8 cellular contexts compared by ENCODE assay signal in the genomic region with DNA sequence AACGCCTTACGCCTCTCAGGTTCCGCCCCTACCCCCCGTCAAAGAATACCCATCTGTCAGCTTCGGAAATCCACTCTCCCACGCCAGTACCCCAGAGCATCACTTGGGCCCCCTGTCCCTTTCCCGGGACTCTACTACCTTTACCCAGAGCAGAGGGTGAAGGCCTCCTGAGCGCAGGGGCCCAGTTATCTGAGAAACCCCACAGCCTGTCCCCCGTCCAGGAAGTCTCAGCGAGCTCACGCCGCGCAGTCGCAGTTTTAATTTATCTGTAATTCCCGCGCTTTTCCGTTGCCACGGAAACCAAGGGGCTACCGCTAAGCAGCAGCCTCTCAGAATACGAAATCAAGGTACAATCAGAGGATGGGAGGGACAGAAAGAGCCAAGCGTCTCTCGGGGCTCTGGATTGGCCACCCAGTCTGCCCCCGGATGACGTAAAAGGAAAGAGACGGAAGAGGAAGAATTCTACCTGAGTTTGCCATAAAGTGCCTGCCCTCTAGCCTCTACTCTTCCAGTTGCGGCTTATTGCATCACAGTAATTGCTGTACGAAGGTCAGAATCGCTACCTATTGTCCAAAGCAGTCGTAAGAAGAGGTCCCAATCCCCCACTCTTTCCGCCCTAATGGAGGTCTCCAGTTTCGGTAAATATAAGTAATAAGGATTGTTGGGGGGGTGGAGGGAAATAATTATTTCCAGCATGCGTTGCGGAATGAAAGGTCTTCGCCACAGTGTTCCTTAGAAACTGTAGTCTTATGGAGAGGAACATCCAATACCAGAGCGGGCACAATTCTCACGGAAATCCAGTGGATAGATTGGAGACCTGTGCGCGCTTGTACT. TPM values are rescaled to one million over a fixed set of nuclear protein-coding genes. Genes with fewer than 3 reads are reported as not detected.
DNase-seq lines count a peak whose midpoint lies in the region; ATAC-seq, FAIRE-seq and TF ChIP-seq lines count a peak whose summit lies in the region.

A gene (minus strand): TSS at position 232 of the 834 bp plus-strand sequence. CDS start 1,268 bp downstream, outside the sequence.

- H3K9me2 ChIP-seq in OCI-LY1 (ENCODE audit: low read depth, low read length) = no peaks in the 10 kb centered on the region

- no peak within 1 kb of the TSS for H2AFZ ChIP-seq in OCI-LY1 (ENCODE audit: low read length)
- H2AFZ ChIP-seq in endothelial cell of umbilical vein (ENCODE audit: low read depth, low read length) = peak within 1 kb of the TSS; percentile 79

- H3K27me3 ChIP-seq in HUES64 (ENCODE audit: insufficient read depth, low read length) = no peaks in the 10 kb centered on the region
- H3K27me3 ChIP-seq in OCI-LY1 (ENCODE audit: insufficient read depth, low read length) = no peaks in the 10 kb centered on the region
- H3K27me3 ChIP-seq in endothelial cell of umbilical vein (ENCODE audit: control insufficient read depth in 2 of 2, insufficient read depth in 2 of 2, low read length in 2 of 2) = no peaks in the 10 kb centered on the region

- DNase-seq in Calu3 = peak; percentile 98
- peak; percentile 91 for DNase-seq in activated CD8-positive, alpha-beta memory T cell treated with anti-CD3 and anti-CD28 coated beads, Interleukin-2, amount 50 U/mL, for 4 hours
- peak; percentile 98 for DNase-seq in endothelial cell of umbilical vein (ENCODE audit: low read depth, low spot score)
- DNase-seq in midbrain (lab: John Stamatoyannopoulos, UW) = peak; percentile 95
- peak; percentile 84 to 88 for DNase-seq in stimulated activated CD8-positive, alpha-beta memory T cell treated with anti-CD3 and anti-CD28 coated beads, Interleukin-2, amount 100 ng/mL, for 1 hour (ENCODE audit: low read depth in 2 of 2)

- CTCF ChIA-PET in Calu3 (lab: Charles Lee) (interaction anchor here (0.6 to 1.2 kb wide), 8 partner anchors 10 to 1708 kb away, joined by 3 to 16 read pairs (median 6); a partner anchor contains a TSS), endothelial cell of umbilical vein (lab: Charles Lee) (interaction anchor here (1.2 to 2.6 kb wide), 3 partner anchors 9 to 101 kb away, joined by 3 to 10 read pairs (median 4); no protein-coding TSS in a partner anchor)

- H3K4me1 Mint-ChIP-seq in Calu3 (ENCODE audit: low read depth, unreplicated experiment) = peaks cover 51% of the 10 kb centered on the region

- intact Hi-C loops in Calu3 (cut with micrococcal nuclease; ENCODE audit: unreplicated experiment) (no loop called here), endothelial cell of umbilical vein (cut with micrococcal nuclease) (loop anchor here (1.0 to 2.0 kb wide), 4 partner anchors 45 to 190 kb away; a partner anchor contains a TSS)

- H3K79me2 ChIP-seq in OCI-LY1 (ENCODE audit: insufficient read depth, low read length) (peaks cover 10% of the 10 kb centered on the region; the same call in 1 of the 2 replicates), endothelial cell of umbilical vein (ENCODE audit: control insufficient read depth, insufficient read depth, low read length) (peaks cover 9% of the 10 kb centered on the region)

- H3K9me3 Mint-ChIP-seq in Calu3 (ENCODE audit: low read depth, unreplicated experiment) = no peaks in the 10 kb centered on the region

- peak within 1 kb of the TSS; percentile 80 for H3K27ac ChIP-seq in HUES64 (ENCODE audit: low read depth, low read length)
- H3K27ac ChIP-seq in OCI-LY1 (ENCODE audit: low read depth, low read length, poor library complexity, severe bottlenecking) = peak within 1 kb of the TSS; percentile 62
- peak within 1 kb of the TSS; percentile 67 for H3K27ac ChIP-seq in endothelial cell of umbilical vein (ENCODE audit: insufficient read depth, low read depth, low read length)

- H3K27ac Mint-ChIP-seq in Calu3 (ENCODE audit: unreplicated experiment) = peak within 1 kb of the TSS; percentile 99

- H3K4me3 ChIP-seq in HUES64 (ENCODE audit: low read length) (peak within 1 kb of the TSS; percentile 85), OCI-LY1 (ENCODE audit: low read depth, low read length, poor library complexity, severe bottlenecking) (peak within 1 kb of the TSS; percentile 90), endothelial cell of umbilical vein (replicated peaks in 1 of 3; ENCODE audit: insufficient read depth in 1 of 3, low read depth in 1 of 3, low read length in 3 of 3) (peak within 1 kb of the TSS; percentile 64 to 92 (median 86))

- H3K9me1 ChIP-seq in endothelial cell of umbilical vein (replicated peaks; ENCODE audit: control insufficient read depth, extremely low read depth, insufficient read depth, low read length) = no peaks in the 10 kb centered on the region

- H3K9ac ChIP-seq in HUES64 (ENCODE audit: low read depth, low read length) (peak within 1 kb of the TSS; percentile 83), OCI-LY1 (ENCODE audit: low read length) (peak within 1 kb of the TSS; percentile 94), endothelial cell of umbilical vein (replicated peaks; ENCODE audit: extremely low read depth, insufficient read depth, low read length) (peak within 1 kb of the TSS; percentile 81)

- H3K4me3 Mint-ChIP-seq in Calu3 (ENCODE audit: low read depth, unreplicated experiment) = peak within 1 kb of the TSS; percentile 97

- BruUV-seq in Calu3 (replicated peaks; lab: Mats Ljungman, UMichigan) (no TSS peak), endothelial cell of umbilical vein (replicated peaks; lab: Mats Ljungman, UMichigan) (no TSS peak)

- peak; percentile 100 for FAIRE-seq in endothelial cell of umbilical vein (lab: Jason Lieb, UNC)

- dilution Hi-C loops in endothelial cell of umbilical vein (cut with MboI; ENCODE audit: extremely low pct_ligation_motif_present, low sequenced_read_pairs) = no loop called here

- H3K4me2 ChIP-seq in OCI-LY1 (ENCODE audit: low read length) = peak within 1 kb of the TSS; percentile 92
- H3K4me2 ChIP-seq in endothelial cell of umbilical vein (ENCODE audit: insufficient read depth, low read length) = peak within 1 kb of the TSS; percentile 83

- TF ChIP-seq POLR2A in endothelial cell of umbilical vein (IDR thresholded peaks at IDR 0.05; ENCODE audit: low read depth, low read length) = peak; percentile 69

- no peak for TF ChIP-seq CTCF in Calu3 (IDR thresholded peaks at IDR 0.05; ENCODE audit: unreplicated experiment)
- TF ChIP-seq CTCF in OCI-LY1 (IDR thresholded peaks at IDR 0.05; ENCODE audit: low read length) = no peak
- TF ChIP-seq CTCF in endothelial cell of umbilical vein (IDR thresholded peaks at IDR 0.05; ENCODE audit: extremely low read depth in 1 of 2, insufficient read depth in 1 of 2, low read depth in 1 of 2, low read length in 2 of 2) = no peak

- POLR2A ChIA-PET in endothelial cell of umbilical vein (lab: Charles Lee) = no interaction called here

- no peaks in the 10 kb centered on the region for H3K27me3 Mint-ChIP-seq in Calu3 (ENCODE audit: unreplicated experiment)

- peaks cover 70% of the 10 kb centered on the region for H3K36me3 Mint-ChIP-seq in Calu3 (ENCODE audit: insufficient read depth, unreplicated experiment)

- no peaks in the 10 kb centered on the region for H3F3A ChIP-seq in OCI-LY1 (ENCODE audit: insufficient read depth, low read length)

- peak; percentile 90 for ATAC-seq in GM21447 (IDR thresholded peaks at IDR 0.05; ENCODE audit: unreplicated experiment)

- H4K20me1 ChIP-seq in OCI-LY1 (ENCODE audit: insufficient read depth, low read length) (no peaks in the 10 kb centered on the region), endothelial cell of umbilical vein (replicated peaks; ENCODE audit: control insufficient read depth, extremely low read depth, insufficient read depth, low read length) (no peaks in the 10 kb centered on the region)

- H3K9me3 ChIP-seq in HUES64 (ENCODE audit: insufficient read depth, low read depth, low read length) (no peaks in the 10 kb centered on the region), OCI-LY1 (ENCODE audit: low read length) (no peaks in the 10 kb centered on the region), endothelial cell of umbilical vein (replicated peaks; ENCODE audit: control insufficient read depth, insufficient read depth, low read length) (no peaks in the 10 kb centered on the region)

- H3K4me1 ChIP-seq in HUES64 (ENCODE audit: insufficient read depth, low read length) (peaks cover 5% of the 10 kb centered on the region), OCI-LY1 (ENCODE audit: insufficient read depth, low read length, severe bottlenecking) (peaks cover 34% of the 10 kb centered on the region), endothelial cell of umbilical vein (ENCODE audit: control insufficient read depth, extremely low read depth, insufficient read depth, low read length) (peaks cover 14% of the 10 kb centered on the region)

- H3K36me3 ChIP-seq in HUES64 (ENCODE audit: insufficient read depth, low read length) = peaks cover 16% of the 10 kb centered on the region
- peaks cover 26% of the 10 kb centered on the region for H3K36me3 ChIP-seq in OCI-LY1 (ENCODE audit: insufficient read depth, low read length)
- H3K36me3 ChIP-seq in endothelial cell of umbilical vein (ENCODE audit: control insufficient read depth in 2 of 2, extremely low read depth in 1 of 2, insufficient read depth in 2 of 2, low read length in 2 of 2) = no peaks in the 10 kb centered on the region

- 5% methylated on average over 38 of the region's 38 CpGs for WGBS in HUES64

TF ChIP-seq in endothelial cell of umbilical vein, 7 proteins besides CTCF, POLR2A, EP300 and RAD21 (continues in another document):
- TF ChIP-seq, protein P1, sequence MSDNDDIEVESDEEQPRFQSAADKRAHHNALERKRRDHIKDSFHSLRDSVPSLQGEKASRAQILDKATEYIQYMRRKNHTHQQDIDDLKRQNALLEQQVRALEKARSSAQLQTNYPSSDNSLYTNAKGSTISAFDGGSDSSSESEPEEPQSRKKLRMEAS (IDR thresholded peaks at IDR 0.05; ENCODE audit: insufficient read depth, insufficient read length) = peak; percentile 65
- TF ChIP-seq EZH2 (IDR thresholded peaks at IDR 0.05; ENCODE audit: borderline replicate concordance, low read depth, low read length, severe bottlenecking) = no peak
- no peak for TF ChIP-seq GATA2 (IDR thresholded peaks at IDR 0.05; ENCODE audit: insufficient read depth, insufficient read length, low read depth, low read length)
- TF ChIP-seq MYC (IDR thresholded peaks at IDR 0.05; ENCODE audit: low read depth, low read length) = no peak
- no peak for TF ChIP-seq FOS (IDR thresholded peaks at IDR 0.05; ENCODE audit: borderline replicate concordance, insufficient read depth, low read length)
- TF ChIP-seq POLR2AphosphoS5 (IDR thresholded peaks at IDR 0.05; ENCODE audit: insufficient read depth, low read depth, low read length) = peak; percentile 59

RNA-seq across cellular contexts. Expression of the gene that starts here (rescaled TPM):
- 62.7 and 67.1 TPM in 2 replicates for total RNA-seq in Calu3 (2022)
- polyA plus RNA-seq in HUES64 (2013, experiment 1 of 2) = 31.9 TPM
- 32.8 TPM for polyA plus RNA-seq in HUES64 (2013, experiment 2 of 2)
- 25.7 and 29.0 TPM in 2 replicates for total RNA-seq in endothelial cell of umbilical vein
- 13.5 and 14.3 TPM in 2 replicates for polyA plus RNA-seq in endothelial cell of umbilical vein
- polyA plus RNA-seq in endothelial cell of umbilical vein (2011; cell fraction: cytosol; rRNA removed) = 16.9 and 19.3 TPM in 2 replicates
- polyA plus RNA-seq in endothelial cell of umbilical vein (2011; cell fraction: nucleus; rRNA removed) = 21.4 and 25.4 TPM in 2 replicates
- polyA plus RNA-seq in endothelial cell of umbilical vein (2012) = 8.1 and 16.9 TPM in 2 replicates
- 27.9 and 43.0 TPM in 2 replicates for polyA minus RNA-seq in endothelial cell of umbilical vein
- 57.5 TPM for polyA minus RNA-seq in endothelial cell of umbilical vein (2011; cell fraction: cytosol; rRNA and poly(A)+ RNA removed)
- polyA minus RNA-seq in endothelial cell of umbilical vein (2011; cell fraction: nucleus; rRNA and poly(A)+ RNA removed) = 17.8 and 28.4 TPM in 2 replicates

Comparison
In these comparisons a context has a peak if more than half of its experiments do, and no peak if none do; other contexts are left out.
1. Peak in every context shown above with its lines: DNase-seq, ATAC-seq, H3K4me3 ChIP-seq and H3K27ac ChIP-seq.